13 cellular contexts compared by ENCODE assay signal in genomic region chr9:123992679-123993078, GRCh38. TPM values are rescaled to one million over a fixed set of nuclear protein-coding genes. Genes with fewer than 3 reads are reported as not detected.
"Had no signal": no experiment of that assay in that cellular context is flagged by ENCODE, and none has a peak within 500 bp of the region (broad histone marks: within the 10 kb centered on the region; RNA-seq: fewer than 3 reads in every experiment).

No MANE protein-coding gene starts in this region.

RNA-seq across cellular contexts. Expression of gene LHX2, which starts 18.9 kb away (rescaled TPM):
- total RNA-seq: activated B cell treated with CpG ODN at 0.5 μM for 24 hours; activated CD4-positive, alpha-beta memory T cell treated with anti-CD3 and anti-CD28 coated beads for 36 hours; activated CD4-positive, alpha-beta T cell treated with anti-CD3 and anti-CD28 coated beads, Interleukin-2, amount 10 ng/mL, durations not matched to agents 24 days and 14 days; activated CD8-positive, alpha-beta memory T cell treated with anti-CD3 and anti-CD28 coated beads for 36 hours; activated CD8-positive, alpha-beta T cell treated with anti-CD3 and anti-CD28 coated beads for 36 hours; activated naive CD4-positive, alpha-beta T cell treated with anti-CD3 and anti-CD28 coated beads for 36 hours; activated naive CD4-positive, alpha-beta T cell treated with anti-CD3 and anti-CD28 coated beads, Interleukin-2, amount 50 U/mL, for 72 hours; activated naive CD8-positive, alpha-beta T cell treated with anti-CD3 and anti-CD28 coated beads for 36 hours; activated T-cell treated with anti-CD3 and anti-CD28 coated beads, Interleukin-2, amount 50 U/mL, for 72 hours; activated T-helper 1 cell treated with anti-CD3 and anti-CD28 coated beads, Interleukin-12 subunit alpha, Interleukin-12 subunit beta, Interleukin-2, Interleukin-4 antibody, amounts not matched to agents 30 ng/mL and 10 ng/mL and 1 ng/mL, durations not matched to agents 14 hours and 24 hours and 36 hours; activated T-helper 17 cell treated with anti-CD3 and anti-CD28 coated beads, Interleukin-2, amount 50 U/mL, for 72 hours; body of pancreas; breast epithelium had no signal
